Comparison of ENCODE assay signal across 1 cellular context in the genomic region with DNA sequence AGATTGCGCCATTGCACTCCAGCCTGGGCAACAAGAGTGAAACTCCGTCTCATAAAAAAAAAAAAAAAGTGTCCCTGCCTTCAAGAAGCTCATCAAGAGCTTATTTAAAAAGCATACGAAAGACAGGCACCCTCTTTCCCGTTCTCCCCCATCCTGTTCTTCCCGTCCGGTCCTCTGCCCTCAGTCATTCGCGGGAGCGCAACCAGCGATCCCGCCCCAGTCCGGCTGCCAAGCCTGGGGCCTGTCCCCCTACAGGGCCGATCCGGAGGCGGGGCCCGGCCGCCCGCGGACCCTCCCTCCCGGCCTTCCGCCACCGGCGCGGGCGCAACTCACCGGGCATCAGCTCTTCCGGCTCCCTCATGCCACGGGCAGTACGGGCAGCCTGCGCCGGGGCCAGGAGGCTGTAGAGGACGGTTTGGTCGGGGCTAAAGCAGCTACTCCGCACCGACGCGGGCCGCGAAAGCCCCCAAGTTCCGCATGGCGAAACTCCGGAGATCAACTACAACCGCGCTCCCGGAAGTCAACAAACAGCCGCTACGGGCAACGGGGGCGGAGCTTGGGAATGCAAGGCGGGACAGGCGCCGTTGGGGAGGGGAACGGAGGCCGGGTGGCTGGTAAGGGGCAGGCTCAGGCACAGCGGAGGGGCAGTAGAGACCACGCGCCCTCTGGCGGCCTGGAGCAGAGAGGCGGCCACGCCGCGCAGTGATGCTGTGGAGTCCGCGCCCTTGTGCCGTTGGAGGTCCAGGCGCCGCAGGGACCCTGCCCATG.
A peak's percentile ranks its signal among the peaks of the same experiment; 100 is the strongest.
TF ChIP-seq lines count a peak whose summit lies in the region.

A gene with protein sequence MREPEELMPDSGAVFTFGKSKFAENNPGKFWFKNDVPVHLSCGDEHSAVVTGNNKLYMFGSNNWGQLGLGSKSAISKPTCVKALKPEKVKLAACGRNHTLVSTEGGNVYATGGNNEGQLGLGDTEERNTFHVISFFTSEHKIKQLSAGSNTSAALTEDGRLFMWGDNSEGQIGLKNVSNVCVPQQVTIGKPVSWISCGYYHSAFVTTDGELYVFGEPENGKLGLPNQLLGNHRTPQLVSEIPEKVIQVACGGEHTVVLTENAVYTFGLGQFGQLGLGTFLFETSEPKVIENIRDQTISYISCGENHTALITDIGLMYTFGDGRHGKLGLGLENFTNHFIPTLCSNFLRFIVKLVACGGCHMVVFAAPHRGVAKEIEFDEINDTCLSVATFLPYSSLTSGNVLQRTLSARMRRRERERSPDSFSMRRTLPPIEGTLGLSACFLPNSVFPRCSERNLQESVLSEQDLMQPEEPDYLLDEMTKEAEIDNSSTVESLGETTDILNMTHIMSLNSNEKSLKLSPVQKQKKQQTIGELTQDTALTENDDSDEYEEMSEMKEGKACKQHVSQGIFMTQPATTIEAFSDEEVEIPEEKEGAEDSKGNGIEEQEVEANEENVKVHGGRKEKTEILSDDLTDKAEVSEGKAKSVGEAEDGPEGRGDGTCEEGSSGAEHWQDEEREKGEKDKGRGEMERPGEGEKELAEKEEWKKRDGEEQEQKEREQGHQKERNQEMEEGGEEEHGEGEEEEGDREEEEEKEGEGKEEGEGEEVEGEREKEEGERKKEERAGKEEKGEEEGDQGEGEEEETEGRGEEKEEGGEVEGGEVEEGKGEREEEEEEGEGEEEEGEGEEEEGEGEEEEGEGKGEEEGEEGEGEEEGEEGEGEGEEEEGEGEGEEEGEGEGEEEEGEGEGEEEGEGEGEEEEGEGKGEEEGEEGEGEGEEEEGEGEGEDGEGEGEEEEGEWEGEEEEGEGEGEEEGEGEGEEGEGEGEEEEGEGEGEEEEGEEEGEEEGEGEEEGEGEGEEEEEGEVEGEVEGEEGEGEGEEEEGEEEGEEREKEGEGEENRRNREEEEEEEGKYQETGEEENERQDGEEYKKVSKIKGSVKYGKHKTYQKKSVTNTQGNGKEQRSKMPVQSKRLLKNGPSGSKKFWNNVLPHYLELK (minus strand): TSS at position 503 of the 768 bp plus-strand sequence. CDS start 142 bp downstream, at position 361.

TF ChIP-seq in HepG2, 621 proteins besides CTCF, POLR2A, EP300 and RAD21 (continued from another document and continues in another):
- no peak for TF ChIP-seq MIXL1 (CRISPR knock-in tag; IDR thresholded peaks at IDR 0.05)
- peak; percentile 54; the same call in 1 of the 2 replicates for TF ChIP-seq TARDBP (CRISPR knock-in tag; IDR thresholded peaks at IDR 0.05)
- TF ChIP-seq KDM5B (CRISPR knock-in tag; IDR thresholded peaks at IDR 0.05; ENCODE audit: borderline replicate concordance) = peak; percentile 70; the same call in 1 of the 2 replicates
- TF ChIP-seq, protein P1, sequence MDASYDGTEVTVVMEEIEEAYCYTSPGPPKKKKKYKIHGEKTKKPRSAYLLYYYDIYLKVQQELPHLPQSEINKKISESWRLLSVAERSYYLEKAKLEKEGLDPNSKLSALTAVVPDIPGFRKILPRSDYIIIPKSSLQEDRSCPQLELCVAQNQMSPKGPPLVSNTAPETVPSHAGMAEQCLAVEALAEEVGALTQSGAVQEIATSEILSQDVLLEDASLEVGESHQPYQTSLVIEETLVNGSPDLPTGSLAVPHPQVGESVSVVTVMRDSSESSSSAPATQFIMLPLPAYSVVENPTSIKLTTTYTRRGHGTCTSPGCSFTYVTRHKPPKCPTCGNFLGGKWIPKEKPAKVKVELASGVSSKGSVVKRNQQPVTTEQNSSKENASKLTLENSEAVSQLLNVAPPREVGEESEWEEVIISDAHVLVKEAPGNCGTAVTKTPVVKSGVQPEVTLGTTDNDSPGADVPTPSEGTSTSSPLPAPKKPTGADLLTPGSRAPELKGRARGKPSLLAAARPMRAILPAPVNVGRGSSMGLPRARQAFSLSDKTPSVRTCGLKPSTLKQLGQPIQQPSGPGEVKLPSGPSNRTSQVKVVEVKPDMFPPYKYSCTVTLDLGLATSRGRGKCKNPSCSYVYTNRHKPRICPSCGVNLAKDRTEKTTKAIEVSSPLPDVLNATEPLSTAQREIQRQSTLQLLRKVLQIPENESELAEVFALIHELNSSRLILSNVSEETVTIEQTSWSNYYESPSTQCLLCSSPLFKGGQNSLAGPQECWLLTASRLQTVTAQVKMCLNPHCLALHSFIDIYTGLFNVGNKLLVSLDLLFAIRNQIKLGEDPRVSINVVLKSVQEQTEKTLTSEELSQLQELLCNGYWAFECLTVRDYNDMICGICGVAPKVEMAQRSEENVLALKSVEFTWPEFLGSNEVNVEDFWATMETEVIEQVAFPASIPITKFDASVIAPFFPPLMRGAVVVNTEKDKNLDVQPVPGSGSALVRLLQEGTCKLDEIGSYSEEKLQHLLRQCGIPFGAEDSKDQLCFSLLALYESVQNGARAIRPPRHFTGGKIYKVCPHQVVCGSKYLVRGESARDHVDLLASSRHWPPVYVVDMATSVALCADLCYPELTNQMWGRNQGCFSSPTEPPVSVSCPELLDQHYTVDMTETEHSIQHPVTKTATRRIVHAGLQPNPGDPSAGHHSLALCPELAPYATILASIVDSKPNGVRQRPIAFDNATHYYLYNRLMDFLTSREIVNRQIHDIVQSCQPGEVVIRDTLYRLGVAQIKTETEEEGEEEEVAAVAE (CRISPR knock-in tag; IDR thresholded peaks at IDR 0.05; ENCODE audit: borderline replicate concordance) = no peak
- 0 out of 2 replicates have a peak, but pooled peaks have one; percentile 39 for TF ChIP-seq ZNF724P (CRISPR knock-in tag; IDR thresholded peaks at IDR 0.05; ENCODE audit: borderline replicate concordance)
- TF ChIP-seq ERF (CRISPR knock-in tag; IDR thresholded peaks at IDR 0.05) = no peak
- TF ChIP-seq FOXO1 (CRISPR knock-in tag; IDR thresholded peaks at IDR 0.05) = no peak; the same call in 1 of the 2 replicates
- TF ChIP-seq RCOR2 (CRISPR knock-in tag; IDR thresholded peaks at IDR 0.05) = 0 out of 2 replicates have a peak, but pooled peaks have one; percentile 22
- no peak for TF ChIP-seq ZNF562 (CRISPR knock-in tag; IDR thresholded peaks at IDR 0.05; ENCODE audit: borderline replicate concordance)
- TF ChIP-seq ZNF17 (CRISPR knock-in tag; IDR thresholded peaks at IDR 0.05) = no peak
- TF ChIP-seq HNRNPH1 (optimal IDR thresholded peaks at IDR 0.05; ENCODE audit: low read depth, low read length) = no peak
- no peak for TF ChIP-seq ZNF235 (CRISPR knock-in tag; IDR thresholded peaks at IDR 0.05; ENCODE audit: borderline replicate concordance)
- TF ChIP-seq ZNF207 (IDR thresholded peaks at IDR 0.05; ENCODE audit: borderline replicate concordance) = no peak
- peak; percentile 86 for TF ChIP-seq ZFY (CRISPR knock-in tag; IDR thresholded peaks at IDR 0.05)
- peak; percentile 49; the same call in 1 of the 2 replicates for TF ChIP-seq HOXA5 (CRISPR knock-in tag; IDR thresholded peaks at IDR 0.05)
- TF ChIP-seq SRY (CRISPR knock-in tag; IDR thresholded peaks at IDR 0.05) = no peak
- TF ChIP-seq ZSCAN9 (CRISPR knock-in tag; IDR thresholded peaks at IDR 0.05; ENCODE audit: borderline replicate concordance) = 0 out of 2 replicates have a peak, but pooled peaks have one; percentile 28
- no peak for TF ChIP-seq ZNF564 (CRISPR knock-in tag; IDR thresholded peaks at IDR 0.05)
- peak; percentile 76 for TF ChIP-seq STAG1 (CRISPR knock-in tag; IDR thresholded peaks at IDR 0.05)
- peak; percentile 34; the same call in 1 of the 2 replicates for TF ChIP-seq GATAD2A (CRISPR knock-in tag; IDR thresholded peaks at IDR 0.05)
- TF ChIP-seq YY1 (IDR thresholded peaks at IDR 0.05; ENCODE audit: insufficient read depth, insufficient replicate concordance, low read depth, low read length) = peak; percentile 51
- TF ChIP-seq RFXANK (CRISPR knock-in tag; IDR thresholded peaks at IDR 0.05) = no peak
- peak; percentile 23; the same call in 1 of the 2 replicates for TF ChIP-seq ATF7-NPFF (CRISPR knock-in tag; IDR thresholded peaks at IDR 0.05; ENCODE audit: low read depth)
- TF ChIP-seq HOXA3 (CRISPR knock-in tag; IDR thresholded peaks at IDR 0.05) = peak; percentile 53
- TF ChIP-seq, protein P2, sequence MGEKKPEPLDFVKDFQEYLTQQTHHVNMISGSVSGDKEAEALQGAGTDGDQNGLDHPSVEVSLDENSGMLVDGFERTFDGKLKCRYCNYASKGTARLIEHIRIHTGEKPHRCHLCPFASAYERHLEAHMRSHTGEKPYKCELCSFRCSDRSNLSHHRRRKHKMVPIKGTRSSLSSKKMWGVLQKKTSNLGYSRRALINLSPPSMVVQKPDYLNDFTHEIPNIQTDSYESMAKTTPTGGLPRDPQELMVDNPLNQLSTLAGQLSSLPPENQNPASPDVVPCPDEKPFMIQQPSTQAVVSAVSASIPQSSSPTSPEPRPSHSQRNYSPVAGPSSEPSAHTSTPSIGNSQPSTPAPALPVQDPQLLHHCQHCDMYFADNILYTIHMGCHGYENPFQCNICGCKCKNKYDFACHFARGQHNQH (CRISPR knock-in tag; IDR thresholded peaks at IDR 0.05) = peak; percentile 72
- TF ChIP-seq SMC3 (IDR thresholded peaks at IDR 0.05; ENCODE audit: low read length) = peak; percentile 17; the same call in 1 of the 2 replicates
- 0 out of 2 replicates have a peak, but pooled peaks have one; percentile 39 for TF ChIP-seq POLR2G (IDR thresholded peaks at IDR 0.05; ENCODE audit: low read depth, low read length)
- TF ChIP-seq ZNF768 (CRISPR knock-in tag; IDR thresholded peaks at IDR 0.05) = no peak
- TF ChIP-seq U2AF2 (IDR thresholded peaks at IDR 0.05; ENCODE audit: low read depth, low read length) = no peak
- TF ChIP-seq ZNF20 (CRISPR knock-in tag; IDR thresholded peaks at IDR 0.05) = no peak
- TF ChIP-seq ZNF598 (CRISPR knock-in tag; IDR thresholded peaks at IDR 0.05; ENCODE audit: borderline replicate concordance) = no peak
- TF ChIP-seq NCOR1 (IDR thresholded peaks at IDR 0.05; ENCODE audit: borderline replicate concordance, low read length) = no peak
- peak; percentile 85 for TF ChIP-seq ZNF501 (CRISPR knock-in tag; IDR thresholded peaks at IDR 0.05)
- TF ChIP-seq, protein P3, sequence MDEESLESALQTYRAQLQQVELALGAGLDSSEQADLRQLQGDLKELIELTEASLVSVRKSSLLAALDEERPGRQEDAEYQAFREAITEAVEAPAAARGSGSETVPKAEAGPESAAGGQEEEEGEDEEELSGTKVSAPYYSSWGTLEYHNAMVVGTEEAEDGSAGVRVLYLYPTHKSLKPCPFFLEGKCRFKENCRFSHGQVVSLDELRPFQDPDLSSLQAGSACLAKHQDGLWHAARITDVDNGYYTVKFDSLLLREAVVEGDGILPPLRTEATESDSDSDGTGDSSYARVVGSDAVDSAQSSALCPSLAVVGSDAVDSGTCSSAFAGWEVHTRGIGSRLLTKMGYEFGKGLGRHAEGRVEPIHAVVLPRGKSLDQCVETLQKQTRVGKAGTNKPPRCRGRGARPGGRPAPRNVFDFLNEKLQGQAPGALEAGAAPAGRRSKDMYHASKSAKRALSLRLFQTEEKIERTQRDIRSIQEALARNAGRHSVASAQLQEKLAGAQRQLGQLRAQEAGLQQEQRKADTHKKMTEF (CRISPR knock-in tag; IDR thresholded peaks at IDR 0.05) = peak; percentile 60; the same call in 1 of the 2 replicates
- peak; percentile 85 for TF ChIP-seq GATAD1 (CRISPR knock-in tag; IDR thresholded peaks at IDR 0.05)
- TF ChIP-seq CENPT (CRISPR knock-in tag; IDR thresholded peaks at IDR 0.05; ENCODE audit: low read depth) = no peak
- TF ChIP-seq, protein P4, sequence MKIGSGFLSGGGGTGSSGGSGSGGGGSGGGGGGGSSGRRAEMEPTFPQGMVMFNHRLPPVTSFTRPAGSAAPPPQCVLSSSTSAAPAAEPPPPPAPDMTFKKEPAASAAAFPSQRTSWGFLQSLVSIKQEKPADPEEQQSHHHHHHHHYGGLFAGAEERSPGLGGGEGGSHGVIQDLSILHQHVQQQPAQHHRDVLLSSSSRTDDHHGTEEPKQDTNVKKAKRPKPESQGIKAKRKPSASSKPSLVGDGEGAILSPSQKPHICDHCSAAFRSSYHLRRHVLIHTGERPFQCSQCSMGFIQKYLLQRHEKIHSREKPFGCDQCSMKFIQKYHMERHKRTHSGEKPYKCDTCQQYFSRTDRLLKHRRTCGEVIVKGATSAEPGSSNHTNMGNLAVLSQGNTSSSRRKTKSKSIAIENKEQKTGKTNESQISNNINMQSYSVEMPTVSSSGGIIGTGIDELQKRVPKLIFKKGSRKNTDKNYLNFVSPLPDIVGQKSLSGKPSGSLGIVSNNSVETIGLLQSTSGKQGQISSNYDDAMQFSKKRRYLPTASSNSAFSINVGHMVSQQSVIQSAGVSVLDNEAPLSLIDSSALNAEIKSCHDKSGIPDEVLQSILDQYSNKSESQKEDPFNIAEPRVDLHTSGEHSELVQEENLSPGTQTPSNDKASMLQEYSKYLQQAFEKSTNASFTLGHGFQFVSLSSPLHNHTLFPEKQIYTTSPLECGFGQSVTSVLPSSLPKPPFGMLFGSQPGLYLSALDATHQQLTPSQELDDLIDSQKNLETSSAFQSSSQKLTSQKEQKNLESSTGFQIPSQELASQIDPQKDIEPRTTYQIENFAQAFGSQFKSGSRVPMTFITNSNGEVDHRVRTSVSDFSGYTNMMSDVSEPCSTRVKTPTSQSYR (CRISPR knock-in tag; IDR thresholded peaks at IDR 0.05; ENCODE audit: borderline replicate concordance) = peak; percentile 99
- TF ChIP-seq NFYB (CRISPR knock-in tag; IDR thresholded peaks at IDR 0.05) = no peak; the same call in 1 of the 2 replicates
- peak; percentile 95 for TF ChIP-seq HNRNPLL (IDR thresholded peaks at IDR 0.05; ENCODE audit: low read depth, low read length, poor library complexity, severe bottlenecking)
- no peak; the same call in 1 of the 2 replicates for TF ChIP-seq KLF12 (CRISPR knock-in tag; IDR thresholded peaks at IDR 0.05; ENCODE audit: borderline replicate concordance)
- no peak for TF ChIP-seq ZNF547 (CRISPR knock-in tag; IDR thresholded peaks at IDR 0.05)
- TF ChIP-seq NCOA5 (CRISPR knock-in tag; IDR thresholded peaks at IDR 0.05) = no peak
- no peak; the same call in 1 of the 2 replicates for TF ChIP-seq ELF4 (CRISPR knock-in tag; IDR thresholded peaks at IDR 0.05; ENCODE audit: borderline replicate concordance)
- TF ChIP-seq ZNF788 (CRISPR knock-in tag; IDR thresholded peaks at IDR 0.05; ENCODE audit: borderline replicate concordance) = peak; percentile 59; the same call in 1 of the 2 replicates
- TF ChIP-seq MAZ (IDR thresholded peaks at IDR 0.05; ENCODE audit: borderline replicate concordance, low read depth, low read length) = peak; percentile 33; the same call in 1 of the 2 replicates
- TF ChIP-seq MAZ (CRISPR knock-in tag; IDR thresholded peaks at IDR 0.05; ENCODE audit: low read depth) = peak; percentile 68
- peak; percentile 81; the same call in 1 of the 2 replicates for TF ChIP-seq KDM2A (CRISPR knock-in tag; IDR thresholded peaks at IDR 0.05; ENCODE audit: borderline replicate concordance, low read depth)
- TF ChIP-seq ZNF510 (CRISPR knock-in tag; IDR thresholded peaks at IDR 0.05; ENCODE audit: low read depth) = 0 out of 2 replicates have a peak, but pooled peaks have one; percentile 40
- TF ChIP-seq MEF2D (CRISPR knock-in tag; IDR thresholded peaks at IDR 0.05) = peak; percentile 46; the same call in 1 of the 2 replicates
- no peak for TF ChIP-seq PRMT3 (CRISPR knock-in tag; IDR thresholded peaks at IDR 0.05; ENCODE audit: borderline replicate concordance, low read depth)
- TF ChIP-seq, protein P5, sequence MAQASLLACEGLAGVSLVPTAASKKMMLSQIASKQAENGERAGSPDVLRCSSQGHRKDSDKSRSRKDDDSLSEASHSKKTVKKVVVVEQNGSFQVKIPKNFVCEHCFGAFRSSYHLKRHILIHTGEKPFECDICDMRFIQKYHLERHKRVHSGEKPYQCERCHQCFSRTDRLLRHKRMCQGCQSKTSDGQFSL (CRISPR knock-in tag; IDR thresholded peaks at IDR 0.05) = peak; percentile 86; the same call in 1 of the 2 replicates
- peak; percentile 52 for TF ChIP-seq MED1 (CRISPR knock-in tag; IDR thresholded peaks at IDR 0.05)
- TF ChIP-seq, protein P6, sequence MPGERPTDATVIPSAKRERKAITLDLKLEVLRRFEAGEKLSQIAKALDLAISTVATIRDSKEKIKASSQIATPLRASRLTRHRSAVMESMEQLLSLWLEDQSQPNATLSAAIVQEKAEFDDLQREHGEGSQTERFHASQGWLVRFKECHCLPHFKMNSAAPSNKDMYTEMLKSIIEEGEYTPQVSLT (CRISPR knock-in tag; IDR thresholded peaks at IDR 0.05; ENCODE audit: borderline replicate concordance, low read depth) = no peak
